Comparison of ENCODE assay signal across 1 cellular context in genomic region chrX:7109838-7110793, GRCh38.
TF ChIP-seq lines count a peak whose summit lies in the region.

No MANE protein-coding gene starts in this region.

TF ChIP-seq in SK-N-SH, 30 proteins besides CTCF, POLR2A, EP300 and RAD21 (continued from another document):
- TF ChIP-seq YY1 (IDR thresholded peaks at IDR 0.05; ENCODE audit: low read depth) (no peak), RCOR1 (IDR thresholded peaks at IDR 0.05; ENCODE audit: low read length) (no peak), NRF1 (IDR thresholded peaks at IDR 0.05; ENCODE audit: low read depth, low read length) (no peak), FOXM1 (IDR thresholded peaks at IDR 0.05; ENCODE audit: low read depth) (no peak), GABPA (IDR thresholded peaks at IDR 0.05; ENCODE audit: low read depth) (no peak), TAF1 (IDR thresholded peaks at IDR 0.05; ENCODE audit: borderline replicate concordance, low read depth, low read length) (no peak), MEF2A (IDR thresholded peaks at IDR 0.05; ENCODE audit: borderline replicate concordance, low read depth) (no peak), FOSL2 (IDR thresholded peaks at IDR 0.05; ENCODE audit: borderline replicate concordance, low read depth) (no peak), NFIC (IDR thresholded peaks at IDR 0.05; ENCODE audit: borderline replicate concordance) (no peak), JUND (IDR thresholded peaks at IDR 0.05) (no peak), MXI1 (IDR thresholded peaks at IDR 0.05; ENCODE audit: low read depth, low read length) (no peak)
- TF ChIP-seq, protein P1, sequence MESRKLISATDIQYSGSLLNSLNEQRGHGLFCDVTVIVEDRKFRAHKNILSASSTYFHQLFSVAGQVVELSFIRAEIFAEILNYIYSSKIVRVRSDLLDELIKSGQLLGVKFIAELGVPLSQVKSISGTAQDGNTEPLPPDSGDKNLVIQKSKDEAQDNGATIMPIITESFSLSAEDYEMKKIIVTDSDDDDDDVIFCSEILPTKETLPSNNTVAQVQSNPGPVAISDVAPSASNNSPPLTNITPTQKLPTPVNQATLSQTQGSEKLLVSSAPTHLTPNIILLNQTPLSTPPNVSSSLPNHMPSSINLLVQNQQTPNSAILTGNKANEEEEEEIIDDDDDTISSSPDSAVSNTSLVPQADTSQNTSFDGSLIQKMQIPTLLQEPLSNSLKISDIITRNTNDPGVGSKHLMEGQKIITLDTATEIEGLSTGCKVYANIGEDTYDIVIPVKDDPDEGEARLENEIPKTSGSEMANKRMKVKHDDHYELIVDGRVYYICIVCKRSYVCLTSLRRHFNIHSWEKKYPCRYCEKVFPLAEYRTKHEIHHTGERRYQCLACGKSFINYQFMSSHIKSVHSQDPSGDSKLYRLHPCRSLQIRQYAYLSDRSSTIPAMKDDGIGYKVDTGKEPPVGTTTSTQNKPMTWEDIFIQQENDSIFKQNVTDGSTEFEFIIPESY (IDR thresholded peaks at IDR 0.05; ENCODE audit: borderline replicate concordance, low read depth), result no peak
- TF ChIP-seq, protein P2, sequence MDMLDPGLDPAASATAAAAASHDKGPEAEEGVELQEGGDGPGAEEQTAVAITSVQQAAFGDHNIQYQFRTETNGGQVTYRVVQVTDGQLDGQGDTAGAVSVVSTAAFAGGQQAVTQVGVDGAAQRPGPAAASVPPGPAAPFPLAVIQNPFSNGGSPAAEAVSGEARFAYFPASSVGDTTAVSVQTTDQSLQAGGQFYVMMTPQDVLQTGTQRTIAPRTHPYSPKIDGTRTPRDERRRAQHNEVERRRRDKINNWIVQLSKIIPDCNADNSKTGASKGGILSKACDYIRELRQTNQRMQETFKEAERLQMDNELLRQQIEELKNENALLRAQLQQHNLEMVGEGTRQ (IDR thresholded peaks at IDR 0.05; ENCODE audit: borderline replicate concordance, low read depth, low read length), result no peak
- TF ChIP-seq, protein P3, sequence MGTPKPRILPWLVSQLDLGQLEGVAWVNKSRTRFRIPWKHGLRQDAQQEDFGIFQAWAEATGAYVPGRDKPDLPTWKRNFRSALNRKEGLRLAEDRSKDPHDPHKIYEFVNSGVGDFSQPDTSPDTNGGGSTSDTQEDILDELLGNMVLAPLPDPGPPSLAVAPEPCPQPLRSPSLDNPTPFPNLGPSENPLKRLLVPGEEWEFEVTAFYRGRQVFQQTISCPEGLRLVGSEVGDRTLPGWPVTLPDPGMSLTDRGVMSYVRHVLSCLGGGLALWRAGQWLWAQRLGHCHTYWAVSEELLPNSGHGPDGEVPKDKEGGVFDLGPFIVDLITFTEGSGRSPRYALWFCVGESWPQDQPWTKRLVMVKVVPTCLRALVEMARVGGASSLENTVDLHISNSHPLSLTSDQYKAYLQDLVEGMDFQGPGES (IDR thresholded peaks at IDR 0.05; ENCODE audit: low read depth, low read length), result no peak
TF ChIP-seq in SK-N-SH: peak in this region for 0.
